Comparison of ENCODE assay signal across 20 cellular contexts in the genomic region with DNA sequence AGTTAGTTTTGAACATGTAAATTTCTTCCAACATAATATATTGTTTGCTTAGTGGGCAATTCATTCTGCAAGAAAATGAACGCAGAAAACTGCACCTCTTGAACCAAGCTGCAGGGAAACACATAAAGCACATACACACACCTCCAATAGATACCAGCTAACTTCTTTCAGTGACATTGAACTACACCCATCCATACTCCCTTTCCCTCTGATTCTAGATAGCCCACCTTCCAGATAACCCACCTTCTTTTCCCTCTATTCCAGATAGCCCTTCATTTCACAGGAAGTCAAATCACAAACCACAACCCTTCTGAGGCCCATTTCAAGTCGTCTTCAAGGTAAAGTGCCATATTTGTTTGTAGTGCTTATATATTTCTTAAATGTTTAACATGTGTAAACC.
"Had no signal": no experiment of that assay in that cellular context is flagged by ENCODE, and none has a peak within 500 bp of the region (broad histone marks: within the 10 kb centered on the region; RNA-seq: fewer than 3 reads in every experiment).

No MANE protein-coding gene starts in this region.

- H3K27me3 ChIP-seq: adrenal gland, heart right ventricle, left lung, neural progenitor cell, spleen, transverse colon had no signal

- H3K4me3 Mint-ChIP-seq: activated CD8-positive, alpha-beta T cell treated with anti-CD3 and anti-CD28 coated beads, Interleukin-2, amount 10 ng/mL, durations not matched to agents 7 days and 5 days; neural progenitor cell had no signal

- DNase-seq: activated CD4-positive, alpha-beta T cell treated with anti-CD3 and anti-CD28 coated beads for 48 hours; activated CD8-positive, alpha-beta T cell treated with anti-CD3 and anti-CD28 coated beads, Interleukin-2, amount 10 ng/mL, durations not matched to agents 7 days and 5 days; activated gamma-delta T cell treated with Interleukin-2 at 50 U/mL for 16 hours; adrenal gland; cortex of kidney; effector CD8-positive, alpha-beta T cell; heart right ventricle; left lung; posterior cingulate gyrus; spleen; stimulated activated CD4-positive, alpha-beta T cell treated with anti-CD3 and anti-CD28 coated beads, Interleukin-1b, Interleukin-23, amount 100 ng/mL, for 48 hours; stimulated activated naive CD4-positive, alpha-beta T cell; substantia nigra; T1000; transverse colon; WERI-Rb-1 had no signal

- H3K4me2 ChIP-seq: neural progenitor cell had no signal

- H3K27ac Mint-ChIP-seq: activated CD8-positive, alpha-beta T cell treated with anti-CD3 and anti-CD28 coated beads, Interleukin-2, amount 10 ng/mL, durations not matched to agents 7 days and 5 days; neural progenitor cell had no signal

- ATAC-seq: activated CD8-positive, alpha-beta T cell treated with anti-CD3 and anti-CD28 coated beads, Interleukin-2, amount 10 ng/mL, durations not matched to agents 7 days and 5 days; heart right ventricle; left lung; sciatic nerve had no signal

- H3K4me3 ChIP-seq: adrenal gland, heart right ventricle, left lung, neural progenitor cell, spleen, transverse colon had no signal

- H2AFZ ChIP-seq: neural progenitor cell had no signal

- FAIRE-seq: frontal cortex, keratinocyte had no signal

- H3K9me3 Mint-ChIP-seq: neural progenitor cell had no signal

- H3K4me1 ChIP-seq: adrenal gland, neural progenitor cell had no signal

- H3K27ac ChIP-seq: adrenal gland, heart right ventricle, left lung, neural progenitor cell, spleen, transverse colon, WERI-Rb-1 had no signal

- H3K9ac ChIP-seq: neural progenitor cell had no signal

- H3K36me3 ChIP-seq: adrenal gland, neural progenitor cell, transverse colon had no signal

- H3K4me1 Mint-ChIP-seq: neural progenitor cell had no signal

- H3K9me3 ChIP-seq: adrenal gland, heart right ventricle, left lung, spleen, transverse colon had no signal
